In the genomic region with DNA sequence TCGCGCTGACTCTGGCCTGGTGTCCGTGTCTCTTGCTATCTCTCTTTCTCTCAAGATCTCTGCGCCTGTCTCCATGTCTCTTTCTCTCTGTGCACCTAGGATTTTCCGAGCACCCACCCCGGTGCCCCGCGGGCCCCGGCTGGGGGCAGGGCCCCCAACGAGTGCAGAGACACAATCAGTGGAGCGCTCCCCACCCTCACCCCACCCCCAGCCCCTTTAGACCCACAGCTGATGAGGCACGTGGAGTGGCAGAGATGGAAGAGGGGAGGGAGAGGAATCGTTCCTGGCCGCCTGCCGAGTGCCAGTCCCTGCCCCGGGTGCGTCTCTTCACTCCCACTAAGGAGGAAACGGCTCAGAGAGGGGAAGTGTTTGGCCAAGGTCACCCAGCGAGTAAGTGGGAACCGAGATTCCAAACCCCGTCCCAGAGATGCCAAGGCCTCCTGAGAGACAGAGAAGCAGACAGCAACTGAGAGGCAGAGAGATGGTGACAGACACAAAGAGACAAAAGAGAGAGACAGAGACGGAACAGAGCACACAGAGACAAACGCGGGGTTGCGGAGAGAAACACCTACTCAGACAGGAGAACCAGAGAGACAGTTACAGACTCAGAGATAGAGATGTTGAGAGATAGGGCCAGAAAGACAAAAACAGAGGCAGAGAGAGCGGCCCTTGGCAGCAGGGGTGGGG, we compare ENCODE assay signal across 8 cellular contexts. TPM values are rescaled to one million over a fixed set of nuclear protein-coding genes. Genes with fewer than 3 reads are reported as not detected.
DNase-seq lines count a peak whose midpoint lies in the region; ATAC-seq and TF ChIP-seq lines count a peak whose summit lies in the region.

No MANE protein-coding gene starts in this region.

- peak overlapping the region; percentile 39 for H3K4me2 ChIP-seq in Karpas-422 (ENCODE audit: low read depth, low read length, poor library complexity, severe bottlenecking)

- H3K9me3 ChIP-seq in Karpas-422 (ENCODE audit: low read length) (no peaks in the 10 kb centered on the region), lung (ENCODE audit: control insufficient read depth in 2 of 2, insufficient read depth in 1 of 2, low read length in 1 of 2) (no peaks in the 10 kb centered on the region), stomach (no peaks in the 10 kb centered on the region)

- H3K4me3 ChIP-seq in ACC112 (ENCODE audit: low read depth, low read length) (peak overlapping the region; percentile 94), Karpas-422 (ENCODE audit: low read length) (peak overlapping the region; percentile 24; the same call in 1 of the 2 replicates), dorsolateral prefrontal cortex (peak overlapping the region; percentile 36 to 80 (median 62)), lung (peak overlapping the region; percentile 24), stomach (peak overlapping the region; percentile 56 to 78 (median 67))

- H2AFZ ChIP-seq in ACC112 (ENCODE audit: low read length, unreplicated experiment) (peak overlapping the region; percentile 66), Karpas-422 (ENCODE audit: low read length) (no peak overlapping the region)

- no peak for TF ChIP-seq CTCF in dorsolateral prefrontal cortex (IDR thresholded peaks at IDR 0.05 in 54 of 56, conservative IDR thresholded peaks at IDR 0.05 in 2 of 56; ENCODE audit: low read depth in 1 of 56, partially characterized antibody in 56 of 56)
- no peak for TF ChIP-seq CTCF in lung (IDR thresholded peaks at IDR 0.05; ENCODE audit: control extremely low read depth, extremely low read depth)
- no peak for TF ChIP-seq CTCF in stomach (IDR thresholded peaks at IDR 0.05)

- H3K27me3 ChIP-seq in ACC112 (ENCODE audit: insufficient read depth, low read length) (no peaks in the 10 kb centered on the region), Karpas-422 (ENCODE audit: low read length) (no peaks in the 10 kb centered on the region), dorsolateral prefrontal cortex (no peaks in the 10 kb centered on the region), lung (ENCODE audit: control insufficient read depth, insufficient read depth) (no peaks in the 10 kb centered on the region), stomach (no peaks in the 10 kb centered on the region)

- no peaks in the 10 kb centered on the region for H4K20me1 ChIP-seq in Karpas-422 (ENCODE audit: insufficient read depth, low read depth, low read length)

- H3K79me2 ChIP-seq in ACC112 (ENCODE audit: control insufficient read depth, insufficient read depth, low read length, unreplicated experiment) (peaks cover 35% of the 10 kb centered on the region), Karpas-422 (ENCODE audit: low read length) (no peaks in the 10 kb centered on the region)

- H3K4me1 ChIP-seq in ACC112 (ENCODE audit: control insufficient read depth, insufficient read depth, low read length, unreplicated experiment) (peaks cover 39% of the 10 kb centered on the region), Karpas-422 (ENCODE audit: low read length) (peaks cover 12% of the 10 kb centered on the region), lung (ENCODE audit: control insufficient read depth in 2 of 2, insufficient read depth in 2 of 2, low read length in 2 of 2) (peaks cover 6 to 30% of the 10 kb centered on the region in 2 donors), stomach (peaks cover 79 to 88% (median 81%) of the 10 kb centered on the region in 4 donors)

- H3K27ac ChIP-seq in ACC112 (ENCODE audit: low read depth, low read length) (peak overlapping the region; percentile 92), Karpas-422 (ENCODE audit: low read length) (no peak overlapping the region), dorsolateral prefrontal cortex (peak overlapping the region in 49 of 59 donors; percentile 17 to 87 (median 71)), lung (ENCODE audit: low read depth in 1 of 2, low read length in 1 of 2) (peak overlapping the region; percentile 86 to 90), stomach (peak overlapping the region; percentile 94 to 99 (median 98))

- no peak overlapping the region for H3K9ac ChIP-seq in Karpas-422 (ENCODE audit: low read length)

- no peaks in the 10 kb centered on the region for H3K9me2 ChIP-seq in Karpas-422 (replicated peaks; ENCODE audit: insufficient read depth, low read length)

- TF ChIP-seq EP300 in stomach (IDR thresholded peaks at IDR 0.05): no peak

- WGBS in lung, 2 donors: 0 to 1% methylated on average over 22 to 26 of the region's 26 CpGs
- 0 to 1% (median 0%) methylated on average over 23 to 26 of the region's 26 CpGs for WGBS in stomach, 5 donors

- peak; percentile 46 for DNase-seq in Karpas-422
- DNase-seq in UCSD-AML1 (lab: John Stamatoyannopoulos, UW; ENCODE audit: unreplicated experiment): peak; percentile 80
- DNase-seq in dorsolateral prefrontal cortex: no peak
- peak; percentile 79 for DNase-seq in lung (ENCODE audit: low spot score)
- peak; percentile 69 for DNase-seq in stomach
- no peak for DNase-seq in erythroblast (lab: John Stamatoyannopoulos, UW)

- intact Hi-C loops in dorsolateral prefrontal cortex (cut with DNase I) (no loop called here), stomach (cut with DNase I; ENCODE audit: low total_unique reads) (no loop called here)

- no peak for TF ChIP-seq POLR2A in stomach (IDR thresholded peaks at IDR 0.05)
- no peak for TF ChIP-seq POLR2A in erythroblast (IDR thresholded peaks at IDR 0.05; ENCODE audit: low read length)

- ATAC-seq in GM18861 (IDR thresholded peaks at IDR 0.05; ENCODE audit: unreplicated experiment) (peak; percentile 3), lung (ENCODE audit: insufficient read depth, low FRiP score) (no peak)

- H3K36me3 ChIP-seq in ACC112 (ENCODE audit: insufficient read depth, low read length) (peaks cover 5% of the 10 kb centered on the region), Karpas-422 (ENCODE audit: insufficient read depth, low read length) (no peaks in the 10 kb centered on the region), lung (ENCODE audit: control insufficient read depth in 2 of 2, insufficient read depth in 2 of 2, low read length in 2 of 2) (peaks cover 0 to 12% of the 10 kb centered on the region in 2 donors), stomach (peaks cover 5 to 30% (median 22%) of the 10 kb centered on the region in 4 donors)

RNA-seq across cellular contexts. Expression of a gene that starts 0.6 kb away (rescaled TPM):
- 0.54 TPM in 1 of 2 replicates, not detected in the other for total RNA-seq in Karpas-422 (2014; rRNA removed; shearing (Covaris generic); ENCODE audit: low replicate concordance)
- total RNA-seq in dorsolateral prefrontal cortex (10 to 100 TPM in 70 of 120 experiments, 1 to 10 TPM in 50; 2.5 to 26.7 (median 10.7) TPM), lung (10 to 100 TPM; 17.6 to 63.8 TPM), stomach (100 to 1,000 TPM in 3 of 5 donors, 10 to 100 TPM in 1, 1 to 10 TPM in 1; 4.4 to 322 (median 139) TPM)
- polyA plus RNA-seq in lung (100 to 1,000 TPM in 1 of 2 donors, 10 to 100 TPM in 1; 63.7 to 233 TPM), stomach (10 to 100 TPM; 53.5 to 94.1 (median 65.5) TPM)

RNA-seq across cellular contexts. Expression of a gene that starts 29.8 kb away (rescaled TPM):
- not detected in 2 replicates for total RNA-seq in Karpas-422 (2014; rRNA removed; shearing (Covaris generic); ENCODE audit: low replicate concordance)
- total RNA-seq in dorsolateral prefrontal cortex (under 1 TPM in 31 of 120 experiments, not detected in 89; 0.31 to 0.90 (median 0.44) TPM), lung (1 to 10 TPM; 4.8 to 5.5 TPM), stomach (100 to 1,000 TPM in 1 of 5 donors, 10 to 100 TPM in 4; 13.2 to 178 (median 57.2) TPM)
- polyA plus RNA-seq in lung (1 to 10 TPM; 4.0 to 5.3 TPM), stomach (10 to 100 TPM; 23.3 to 50.9 (median 27.4) TPM)

RNA-seq across cellular contexts. Expression of a gene that starts 48.9 kb away (rescaled TPM):
- total RNA-seq in Karpas-422 (2014; rRNA removed; shearing (Covaris generic); ENCODE audit: low replicate concordance): not detected in 2 replicates
- not detected for total RNA-seq in dorsolateral prefrontal cortex
- under 1 TPM in 1 of 2 donors, not detected in 1; 0.26 TPM for total RNA-seq in lung
- polyA plus RNA-seq in lung: not detected
- not detected for total RNA-seq in stomach
- polyA plus RNA-seq in stomach: not detected

Comparison
In these comparisons a context has a peak if more than half of its experiments do, and no peak if none do; other contexts are left out.
1. H3K4me3 ChIP-seq: peak in every context shown above with its lines; median percentile 94 in ACC112; 67 in stomach; 62 in dorsolateral prefrontal cortex; 24 in Karpas-422; 24 in lung.
2. DNase-seq: peak in Karpas-422 (single experiment), UCSD-AML1 (single experiment), lung (single experiment) and stomach (single experiment); none in dorsolateral prefrontal cortex (0 of 10) and erythroblast (0 of 2).